Comparison of ENCODE assay signal across 9 cellular contexts in genomic region chr14:74572829-74573360, GRCh38. TPM values are rescaled to one million over a fixed set of nuclear protein-coding genes. Genes with fewer than 3 reads are reported as not detected.
DNase-seq lines count a peak whose midpoint lies in the region; ATAC-seq and TF ChIP-seq lines count a peak whose summit lies in the region.
"Had no signal": no experiment of that assay in that cellular context is flagged by ENCODE, and none has a peak within 500 bp of the region (broad histone marks: within the 10 kb centered on the region; RNA-seq: fewer than 3 reads in every experiment).

No MANE protein-coding gene starts in this region.

- H4K20me1 ChIP-seq in GM23338 (replicated peaks; ENCODE audit: insufficient read depth), result no peaks in the 10 kb centered on the region
- no peaks in the 10 kb centered on the region for H4K20me1 ChIP-seq in hepatocyte (ENCODE audit: insufficient read depth, poor library complexity, severe bottlenecking)

- H3K4me3 ChIP-seq in GM23338 (no peak overlapping the region), WI38 (ENCODE audit: low read depth, low read length) (peak overlapping the region; percentile 62), hepatocyte (no peak overlapping the region), skeletal muscle cell (ENCODE audit: low read depth, low read length) (peak overlapping the region; percentile 18)

- WGBS in hepatocyte (ENCODE audit: low lambda C conversion rate, missing lambda C conversion rate), result 52% methylated on average over 10 of the region's 10 CpGs

- H3F3A ChIP-seq in GM23338 (replicated peaks; ENCODE audit: low read depth), result no peaks in the 10 kb centered on the region

- H3K9me2 ChIP-seq in GM23338 (ENCODE audit: insufficient read depth) (no peaks in the 10 kb centered on the region), hepatocyte (replicated peaks; ENCODE audit: insufficient read depth) (no peaks in the 10 kb centered on the region)

- H3K79me2 ChIP-seq in GM23338 (replicated peaks; ENCODE audit: insufficient read depth), result no peaks in the 10 kb centered on the region
- no peaks in the 10 kb centered on the region for H3K79me2 ChIP-seq in hepatocyte

- peak; percentile 24 for ATAC-seq in GM23338

- H3K36me3 ChIP-seq in GM23338 (ENCODE audit: insufficient read depth), result no peaks in the 10 kb centered on the region
- no peaks in the 10 kb centered on the region for H3K36me3 ChIP-seq in hepatocyte (replicated peaks; ENCODE audit: insufficient read depth, low read depth)

- no peak overlapping the region for H3K4me3 Mint-ChIP-seq in GM23338

- DNase-seq in GM23338 (ENCODE audit: low spot score) (no peak), hepatocyte (ENCODE audit: low spot score) (no peak), skeletal muscle cell (ENCODE audit: low read depth) (no peak), NCI-H748 (lab: John Stamatoyannopoulos, UW; ENCODE audit: unreplicated experiment) (no peak), DMS153 treated with DMSO at 0.1 percent for 48 hours (lab: John Stamatoyannopoulos, UW; ENCODE audit: unreplicated experiment) (no peak), NCI-H2196 treated with DMSO at 0.1 percent for 48 hours (lab: John Stamatoyannopoulos, UW; ENCODE audit: unreplicated experiment) (no peak), dermis blood vessel endothelial cell (no peak)

- H3K36me3 Mint-ChIP-seq in GM23338 (ENCODE audit: low read depth), result no peaks in the 10 kb centered on the region

- no peaks in the 10 kb centered on the region for H3K27me3 ChIP-seq in GM23338 (ENCODE audit: insufficient read depth)
- H3K27me3 ChIP-seq in hepatocyte, result no peaks in the 10 kb centered on the region

- H3K4me2 ChIP-seq in GM23338 (no peak overlapping the region), hepatocyte (peak overlapping the region; percentile 68)

- peaks cover 31% of the 10 kb centered on the region; the same call in 2 of the 3 replicates for H3K4me1 Mint-ChIP-seq in GM23338

- H2AFZ ChIP-seq in GM23338 (peak overlapping the region; percentile 95), hepatocyte (no peak overlapping the region)

- H3K4me1 ChIP-seq in GM23338 (ENCODE audit: insufficient read depth) (no peaks in the 10 kb centered on the region), hepatocyte (ENCODE audit: insufficient read depth) (peaks cover 32% of the 10 kb centered on the region)

- H3K27ac ChIP-seq in GM23338 (ENCODE audit: low read depth), result no peak overlapping the region
- peak overlapping the region; percentile 92 for H3K27ac ChIP-seq in hepatocyte

- no peaks in the 10 kb centered on the region for H3K9me3 ChIP-seq in hepatocyte (ENCODE audit: low read depth)

- TF ChIP-seq CTCF in GM23338 (conservative IDR thresholded peaks at IDR 0.05; ENCODE audit: low read depth in 2 of 2), result no peak
- TF ChIP-seq CTCF in WI38 (IDR thresholded peaks at IDR 0.05; ENCODE audit: low read depth, low read length), result no peak
- no peak for TF ChIP-seq CTCF in hepatocyte (IDR thresholded peaks at IDR 0.05; ENCODE audit: poor library complexity)

- H3K9me3 Mint-ChIP-seq in GM23338, result no peaks in the 10 kb centered on the region
- H3K9me3 Mint-ChIP-seq: activated T-helper 1 cell treated with anti-CD3 and anti-CD28 coated beads, Interleukin-12 subunit alpha, Interleukin-12 subunit beta, Interleukin-2, Interleukin-4 antibody, amounts not matched to agents 30 ng/mL and 10 ng/mL and 1 ng/mL, durations not matched to agents 14 hours and 24 hours and 36 hours had no signal

- peaks cover 15% of the 10 kb centered on the region for H3K27me3 Mint-ChIP-seq in GM23338 (ENCODE audit: insufficient read depth, low read depth, poor library complexity)

- no peak overlapping the region for H3K27ac Mint-ChIP-seq in GM23338

TF ChIP-seq in GM23338, 12 proteins besides CTCF, POLR2A, EP300 and RAD21 (continues in another document):
- TF ChIP-seq ZNF462 (CRISPR knock-in tag; IDR thresholded peaks at IDR 0.05) (no peak), POLR2AphosphoS5 (IDR thresholded peaks at IDR 0.05; ENCODE audit: low read depth) (no peak), NANOG (IDR thresholded peaks at IDR 0.05; ENCODE audit: borderline replicate concordance) (no peak), EZH2 (IDR thresholded peaks at IDR 0.05; ENCODE audit: low read depth, unreplicated experiment) (no peak), JUNB (IDR thresholded peaks at IDR 0.05; ENCODE audit: unreplicated experiment) (no peak)

RNA-seq across cellular contexts. Expression of gene LTBP2, which starts 39.1 kb away (rescaled TPM):
- total RNA-seq in GM23338 (2014; rRNA removed; shearing (Covaris generic)), result 0.49 and 2.1 TPM in 2 replicates
- polyA plus RNA-seq in GM23338 (2016; fragmentation: Nextera tagmentation; extraction: Ambion mirVana), result 0.27 and 0.35 TPM in 2 replicates
- total RNA-seq in hepatocyte, result 3.0 and 8.6 TPM in 2 replicates
- 6.7 and 7.6 TPM in 2 replicates for polyA plus RNA-seq in hepatocyte
- 89.2 and 90.5 TPM in 2 replicates for total RNA-seq in dermis blood vessel endothelial cell

Comparison
In these comparisons a context has a peak if more than half of its experiments do, and no peak if none do; other contexts are left out.
1. H3K4me3 ChIP-seq: peak in WI38 (single experiment) and skeletal muscle cell (single experiment); none in GM23338 (single experiment) and hepatocyte (single experiment).